8 cellular contexts compared by ENCODE assay signal in the genomic region with DNA sequence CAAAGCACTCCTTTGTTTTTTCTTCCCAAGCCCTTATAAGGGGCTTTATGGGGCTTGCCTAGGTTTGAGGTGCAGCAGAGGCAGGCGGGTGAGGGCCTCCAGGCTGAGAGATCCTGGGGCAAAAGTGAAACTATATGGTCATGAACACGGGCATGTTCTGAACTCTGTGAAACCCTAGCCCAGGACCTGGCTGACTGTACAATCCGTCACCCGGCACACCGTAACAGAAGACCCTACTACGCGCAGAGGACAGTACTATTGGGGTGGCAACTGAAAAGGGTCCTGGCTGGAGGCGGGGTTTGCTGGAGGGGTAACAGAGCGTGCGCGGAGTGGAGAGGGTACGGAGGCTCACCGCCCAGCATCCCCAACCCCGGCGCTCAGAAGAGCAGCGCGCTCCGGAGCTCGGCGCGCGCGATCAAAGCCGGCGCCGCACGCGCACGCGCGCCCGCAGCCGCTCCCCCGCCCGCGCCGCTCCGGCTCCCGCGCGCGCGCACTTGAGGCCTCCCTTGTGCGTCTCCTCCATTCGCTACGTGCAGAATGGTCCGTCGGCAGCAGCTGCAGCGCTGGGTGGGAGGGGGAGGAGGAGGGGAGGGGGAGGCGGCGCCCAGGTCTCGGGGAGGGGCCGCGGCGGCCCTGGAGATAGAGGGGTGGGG. TPM values are rescaled to one million over a fixed set of nuclear protein-coding genes. Genes with fewer than 3 reads are reported as not detected.
DNase-seq lines count a peak whose midpoint lies in the region; ATAC-seq and TF ChIP-seq lines count a peak whose summit lies in the region.

No MANE protein-coding gene starts in this region.

- H3K9me3 Mint-ChIP-seq in CD4-positive, alpha-beta T cell: no peaks in the 10 kb centered on the region

- peak overlapping the region; percentile 61 for H3K4me3 ChIP-seq in Jurkat, Clone E6-1 (ENCODE audit: low read length)
- peak overlapping the region; percentile 53 for H3K4me3 ChIP-seq in fibroblast of pulmonary artery (replicated peaks; ENCODE audit: low read depth, low read length)
- H3K4me3 ChIP-seq in neutrophil (ENCODE audit: low read depth in 1 of 2, low read length in 1 of 2): peak overlapping the region; percentile 55 to 59
- H3K4me3 ChIP-seq in testis: peak overlapping the region; percentile 43 to 64

- ATAC-seq in CD4-positive, alpha-beta T cell (ENCODE audit: poor library complexity): peak; percentile 81
- ATAC-seq in GM21526 (IDR thresholded peaks at IDR 0.05; ENCODE audit: low FRiP score, unreplicated experiment): peak; percentile 44

- peaks cover 14% of the 10 kb centered on the region for H3K27me3 Mint-ChIP-seq in CD4-positive, alpha-beta T cell

- intact Hi-C loops in CD4-positive, alpha-beta T cell (cut with DNase I, micrococcal nuclease): loop anchor here in 1 of 2 experiments (5.0 kb wide), 1 partner anchor 71 kb away; no protein-coding TSS in a partner anchor
- intact Hi-C loops in testis (cut with DNase I; ENCODE audit: low total_unique reads): loop anchor here (10.0 kb wide), 1 partner anchor 408 kb away; no protein-coding TSS in a partner anchor

- H3K36me3 Mint-ChIP-seq in CD4-positive, alpha-beta T cell (ENCODE audit: low read depth): no peaks in the 10 kb centered on the region

- no peak overlapping the region for H3K27ac ChIP-seq in CD4-positive, alpha-beta T cell (ENCODE audit: low read depth, low read length)
- H3K27ac ChIP-seq in neutrophil: no peak overlapping the region
- peak overlapping the region; percentile 62 to 91 for H3K27ac ChIP-seq in testis

- peaks cover 5% of the 10 kb centered on the region for H3K27me3 ChIP-seq in CD4-positive, alpha-beta T cell (ENCODE audit: control insufficient read depth, insufficient read depth, low read length)
- H3K27me3 ChIP-seq in neutrophil (peaks cover 99% of the 10 kb centered on the region), testis (no peaks in the 10 kb centered on the region)

- H3K27ac Mint-ChIP-seq in CD4-positive, alpha-beta T cell: peak overlapping the region; percentile 43

- peak overlapping the region; percentile 97 for H3K4me3 Mint-ChIP-seq in CD4-positive, alpha-beta T cell

- H3K36me3 ChIP-seq in neutrophil: no peaks in the 10 kb centered on the region
- H3K36me3 ChIP-seq in testis (ENCODE audit: low read depth, missing control alignments): no peaks in the 10 kb centered on the region

- no peak for TF ChIP-seq CTCF in CD4-positive, alpha-beta T cell (IDR thresholded peaks at IDR 0.05)
- TF ChIP-seq CTCF in fibroblast of pulmonary artery (IDR thresholded peaks at IDR 0.05; ENCODE audit: low read length, missing control alignments) (no peak), neutrophil (IDR thresholded peaks at IDR 0.05) (no peak), testis (IDR thresholded peaks at IDR 0.05) (no peak)

- peak; percentile 52 to 77 (median 68) for DNase-seq in CD4-positive, alpha-beta T cell
- peak; percentile 83 for DNase-seq in Jurkat, Clone E6-1 (ENCODE audit: low read depth, low spot score)
- DNase-seq in activated T-cell treated with anti-CD3 and anti-CD28 coated beads for 48 hours (ENCODE audit: low read depth): peak; percentile 87
- DNase-seq in fibroblast of pulmonary artery (ENCODE audit: low read depth): peak; percentile 84
- DNase-seq in testis: peak; percentile 92
- no peak for DNase-seq in NCI-H748 (lab: John Stamatoyannopoulos, UW; ENCODE audit: unreplicated experiment)

- H3K4me1 ChIP-seq in neutrophil (ENCODE audit: control insufficient read depth in 1 of 2, insufficient read depth in 1 of 2, low read depth in 1 of 2, low read length in 1 of 2) (peaks cover 18% of the 10 kb centered on the region in 2 experiments), testis (peaks cover 27% of the 10 kb centered on the region)

- TF ChIP-seq POLR2A in testis (IDR thresholded peaks at IDR 0.05): no peak

- no peaks in the 10 kb centered on the region for H3K9me3 ChIP-seq in CD4-positive, alpha-beta T cell (ENCODE audit: control insufficient read depth, low read length)
- no peaks in the 10 kb centered on the region for H3K9me3 ChIP-seq in neutrophil
- no peaks in the 10 kb centered on the region for H3K9me3 ChIP-seq in testis

- 1 to 3% methylated on average over 36 to 44 of the region's 55 CpGs for WGBS in testis, 2 donors

- POLR2A ChIA-PET in CD4-positive, alpha-beta T cell (lab: Charles Lee): interaction anchor here (1.2 to 2.0 kb wide), 3 partner anchors 10 to 348 kb away, joined by 5 to 15 read pairs (median 7); no protein-coding TSS in a partner anchor

- peaks cover 17% of the 10 kb centered on the region for H3K4me1 Mint-ChIP-seq in CD4-positive, alpha-beta T cell (ENCODE audit: low read depth)

- CTCF ChIA-PET in CD4-positive, alpha-beta T cell (lab: Charles Lee): interaction anchor here (0.9 to 4.0 kb wide), 3 partner anchors 298 to 405 kb away, joined by 3 to 20 read pairs (median 8); a partner anchor contains a TSS

RNA-seq across cellular contexts. Expression of a gene that starts 54.2 kb away (rescaled TPM):
- 10 to 100 TPM; 10.4 to 11.5 TPM for total RNA-seq in CD4-positive, alpha-beta T cell
- polyA plus RNA-seq in Jurkat, Clone E6-1 (2012; ENCODE audit: insufficient read depth, insufficient read length): 105 TPM
- total RNA-seq in testis: 10 to 100 TPM; 47.6 to 53.5 TPM
- 86.5 TPM for polyA plus RNA-seq in testis (ENCODE audit: insufficient read depth, low read depth, low replicate concordance)

RNA-seq across cellular contexts. Expression of a gene that starts 54.3 kb away (rescaled TPM):
- total RNA-seq in CD4-positive, alpha-beta T cell: 10 to 100 TPM; 11.4 to 12.8 TPM
- 20.2 TPM for polyA plus RNA-seq in Jurkat, Clone E6-1 (2012; ENCODE audit: insufficient read depth, insufficient read length)
- total RNA-seq in testis: 100 to 1,000 TPM; 139 to 170 TPM
- polyA plus RNA-seq in testis (ENCODE audit: insufficient read depth, low read depth, low replicate concordance): 79.0 TPM

Comparison
In these comparisons a context has a peak if more than half of its experiments do, and no peak if none do; other contexts are left out.
1. H3K27ac ChIP-seq: peak in testis (2 of 2); none in CD4-positive, alpha-beta T cell (single experiment) and neutrophil (single experiment).
2. RNA of a gene that starts 54.3 kb away (total RNA-seq): 139 to 170 TPM in testis; 11.4 to 12.8 TPM in CD4-positive, alpha-beta T cell; every median in the first group is over 10 times any median in the second.
3. Peak in every context shown above with its lines, with median percentiles within 50 percentile points of each other: H3K4me3 ChIP-seq.